ENCODE assay signal across 18 cellular contexts in the genomic region with DNA sequence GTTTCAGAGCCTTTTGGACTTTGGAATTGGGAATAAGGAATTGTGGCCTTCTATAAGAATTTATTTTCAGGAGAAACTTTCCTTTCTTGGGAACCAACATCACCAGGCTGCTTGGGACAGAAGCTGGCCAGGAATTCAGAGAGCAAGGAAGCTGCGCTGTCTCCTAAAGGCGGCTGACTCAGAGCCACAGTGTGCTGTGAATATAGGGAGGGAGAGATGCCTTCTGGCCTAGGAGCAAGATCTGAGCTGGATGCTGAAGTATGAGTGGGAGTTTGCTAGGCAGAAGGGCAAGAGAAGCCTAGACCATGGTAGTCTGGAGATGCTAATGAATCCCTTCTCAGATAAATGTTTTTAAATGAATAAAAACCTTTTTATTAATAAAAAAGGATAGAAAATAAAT.
DNase-seq lines count a peak whose midpoint lies in the region; ATAC-seq and TF ChIP-seq lines count a peak whose summit lies in the region.
"Had no signal": no experiment of that assay in that cellular context is flagged by ENCODE, and none has a peak within 500 bp of the region (broad histone marks: within the 10 kb centered on the region; RNA-seq: fewer than 3 reads in every experiment).

No MANE protein-coding gene starts in this region.

- no peak for ATAC-seq in GM18511 (IDR thresholded peaks at IDR 0.05; ENCODE audit: unreplicated experiment)
- ATAC-seq: Right ventricle myocardium inferior had no signal

- TF ChIP-seq CTCF in cardiac fibroblast (IDR thresholded peaks at IDR 0.05; ENCODE audit: low read depth, low read length) = no peak
- TF ChIP-seq CTCF in coronary artery (IDR thresholded peaks at IDR 0.05) = no peak

- H3K4me3 ChIP-seq in cardiac fibroblast (replicated peaks in 1 of 2; ENCODE audit: low read depth in 2 of 2, low read length in 2 of 2) = no peak overlapping the region
- H3K4me3 ChIP-seq in coronary artery = no peak overlapping the region
- H3K4me3 ChIP-seq: BLaER1 treated with 17β-estradiol and CSF1 and Interleukin-3, amounts not matched to agents 10 nM and 100 nM; PC-9 had no signal

- H3K27ac ChIP-seq in coronary artery = no peak overlapping the region
- H3K27ac ChIP-seq: BLaER1 treated with 17β-estradiol and CSF1 and Interleukin-3, amounts not matched to agents 10 nM and 100 nM; PC-9 had no signal

- DNase-seq in ELR (ENCODE audit: low read depth) = peak; percentile 52
- DNase-seq in NCI-H526 treated with DMSO at 0.1 percent for 48 hours (lab: John Stamatoyannopoulos, UW) = peak; percentile 70
- DNase-seq in cardiac fibroblast (ENCODE audit: low read depth in 2 of 2) = peak; percentile 2 to 5
- peak; percentile 66 for DNase-seq in kidney glomerular epithelial cell (lab: John Stamatoyannopoulos, UW)
- DNase-seq in coronary artery (ENCODE audit: low spot score) = no peak
- DNase-seq in germinal center (ENCODE audit: low spot score) = no peak
- DNase-seq in dedifferentiated amniotic fluid mesenchymal stem cell (ENCODE audit: extremely low spot score) = no peak
- DNase-seq: DND-41, GF-D8, MV-4-11, NCI-H1436, NCI-H2029, NCI-H2171 treated with DMSO at 0.1 percent for 48 hours, NCI-H510A, PC-9 had no signal

Comparison
In these comparisons a context has a peak if more than half of its experiments do, and no peak if none do; other contexts are left out.
1. DNase-seq: peak in ELR (single experiment), NCI-H526 treated with DMSO at 0.1 percent for 48 hours (single experiment), cardiac fibroblast (2 of 2) and kidney glomerular epithelial cell (single experiment); none in coronary artery (single experiment), germinal center (single experiment) and dedifferentiated amniotic fluid mesenchymal stem cell (single experiment).